13 cellular contexts compared by ENCODE assay signal in genomic region chr5:132656774-132657355, GRCh38. TPM values are rescaled to one million over a fixed set of nuclear protein-coding genes. Genes with fewer than 3 reads are reported as not detected.
A peak's percentile ranks its signal among the peaks of the same experiment; 100 is the strongest.
DNase-seq lines count a peak whose midpoint lies in the region; ATAC-seq, FAIRE-seq and TF ChIP-seq lines count a peak whose summit lies in the region.
"Had no signal": no experiment of that assay in that cellular context is flagged by ENCODE, and none has a peak within 500 bp of the region (broad histone marks: within the 10 kb centered on the region; RNA-seq: fewer than 3 reads in every experiment).

No MANE protein-coding gene starts in this region.

- peaks cover 53% of the 10 kb centered on the region for H3K27me3 Mint-ChIP-seq in nephron progenitor cell (ENCODE audit: low read depth, poor library complexity)

- ATAC-seq in left ventricle myocardium superior, result no peak

- peaks cover 20% of the 10 kb centered on the region for H3K4me1 Mint-ChIP-seq in nephron progenitor cell

- TF ChIP-seq CTCF in left ventricle myocardium inferior (IDR thresholded peaks at IDR 0.05; ENCODE audit: borderline replicate concordance) (no peak), brain microvascular endothelial cell (IDR thresholded peaks at IDR 0.05; ENCODE audit: low read depth, low read length, missing control alignments) (no peak), nephron progenitor cell (IDR thresholded peaks at IDR 0.05) (no peak), kidney (IDR thresholded peaks at IDR 0.05; ENCODE audit: borderline replicate concordance, extremely low read depth, insufficient read depth) (no peak)

- peaks cover 14% of the 10 kb centered on the region for H3K4me1 ChIP-seq in left ventricle myocardium inferior
- peaks cover 0 to 2% of the 10 kb centered on the region in 2 donors for H3K4me1 ChIP-seq in kidney (ENCODE audit: control insufficient read depth in 1 of 2, insufficient read depth in 1 of 2, low read depth in 1 of 2, low read length in 2 of 2)

- H3K4me3 ChIP-seq in left ventricle myocardium inferior (peak overlapping the region; percentile 64), brain microvascular endothelial cell (ENCODE audit: low read depth, low read length) (peak overlapping the region; percentile 37), kidney (ENCODE audit: low read length in 2 of 2) (peak overlapping the region in 1 of 2 donors; percentile 29)
- H3K4me3 ChIP-seq: PC-9 had no signal

- H3K27ac Mint-ChIP-seq in nephron progenitor cell, result no peak overlapping the region
- H3K27ac Mint-ChIP-seq: progenitor cell of endocrine pancreas had no signal

- no peaks in the 10 kb centered on the region for H3K36me3 Mint-ChIP-seq in nephron progenitor cell (ENCODE audit: low read depth)

- no peak for DNase-seq in left ventricle myocardium inferior
- DNase-seq in left ventricle myocardium superior, result no peak
- no peak for DNase-seq in brain microvascular endothelial cell
- no peak for DNase-seq in nephron progenitor cell
- no peak for DNase-seq in NCI-H2227 (lab: John Stamatoyannopoulos, UW; ENCODE audit: unreplicated experiment)
- DNase-seq in effector CD8-positive, alpha-beta T cell (lab: John Stamatoyannopoulos, UW), result no peak
- no peak for DNase-seq in NCI-H2227 treated with DMSO at 0.1 percent for 48 hours (lab: John Stamatoyannopoulos, UW)
- no peak for DNase-seq in kidney
- DNase-seq: central memory CD4-positive, alpha-beta T cell; GOT3; PC-9 had no signal

- H3K27ac ChIP-seq in left ventricle myocardium inferior (replicated peaks), result no peak overlapping the region
- no peak overlapping the region for H3K27ac ChIP-seq in brain microvascular endothelial cell
- no peak overlapping the region for H3K27ac ChIP-seq in kidney (ENCODE audit: low read depth in 2 of 2, low read length in 2 of 2)
- H3K27ac ChIP-seq: C4-2B, PC-9 had no signal

- peaks cover 10% of the 10 kb centered on the region for H3K9me3 Mint-ChIP-seq in nephron progenitor cell

- no peak for FAIRE-seq in kidney (lab: Jason Lieb, UNC)

- H3K9me3 ChIP-seq in left ventricle myocardium inferior (replicated peaks) (no peaks in the 10 kb centered on the region), kidney (ENCODE audit: control insufficient read depth in 1 of 2, low read length in 2 of 2) (no peaks in the 10 kb centered on the region)

- in situ Hi-C loops in brain microvascular endothelial cell (cut with HindIII; ENCODE audit: low pct_ligation_motif_present, low sequenced_read_pairs), result no loop called here

- peak overlapping the region; percentile 20 for H3K4me3 Mint-ChIP-seq in nephron progenitor cell

- no peaks in the 10 kb centered on the region for H3K36me3 ChIP-seq in left ventricle myocardium inferior
- H3K36me3 ChIP-seq in brain microvascular endothelial cell (replicated peaks), result no peaks in the 10 kb centered on the region
- no peaks in the 10 kb centered on the region for H3K36me3 ChIP-seq in kidney (ENCODE audit: control insufficient read depth in 1 of 2, insufficient read depth in 2 of 2, low read length in 2 of 2)

- H3K9ac ChIP-seq in kidney (ENCODE audit: low read length in 2 of 2), result no peak overlapping the region

- peaks cover 52% of the 10 kb centered on the region for H3K27me3 ChIP-seq in left ventricle myocardium inferior (ENCODE audit: low read depth)
- no peaks in the 10 kb centered on the region for H3K27me3 ChIP-seq in brain microvascular endothelial cell (replicated peaks)

- intact Hi-C loops in left ventricle myocardium inferior (cut with micrococcal nuclease) (no loop called here), left ventricle myocardium superior (cut with micrococcal nuclease) (no loop called here), kidney (cut with DNase I) (no loop called here)

RNA-seq across cellular contexts. Expression of gene IL13, which starts 1.1 kb away (rescaled TPM):
- total RNA-seq in left ventricle myocardium inferior, result not detected
- total RNA-seq in left ventricle myocardium superior, result not detected
- not detected for total RNA-seq in kidney
- not detected for polyA plus RNA-seq in kidney (ENCODE audit: insufficient read depth, low read depth, low replicate concordance)
- total RNA-seq: PC-9, progenitor cell of endocrine pancreas had no signal

RNA-seq across cellular contexts. Expression of gene IL4, which starts 16.9 kb away (rescaled TPM):
- total RNA-seq in left ventricle myocardium inferior (not detected), left ventricle myocardium superior (not detected), kidney (not detected)
- polyA plus RNA-seq in kidney (ENCODE audit: insufficient read depth, low read depth, low replicate concordance), result not detected
- total RNA-seq: PC-9, progenitor cell of endocrine pancreas had no signal
